Comparison of ENCODE assay signal across 12 cellular contexts in the genomic region with DNA sequence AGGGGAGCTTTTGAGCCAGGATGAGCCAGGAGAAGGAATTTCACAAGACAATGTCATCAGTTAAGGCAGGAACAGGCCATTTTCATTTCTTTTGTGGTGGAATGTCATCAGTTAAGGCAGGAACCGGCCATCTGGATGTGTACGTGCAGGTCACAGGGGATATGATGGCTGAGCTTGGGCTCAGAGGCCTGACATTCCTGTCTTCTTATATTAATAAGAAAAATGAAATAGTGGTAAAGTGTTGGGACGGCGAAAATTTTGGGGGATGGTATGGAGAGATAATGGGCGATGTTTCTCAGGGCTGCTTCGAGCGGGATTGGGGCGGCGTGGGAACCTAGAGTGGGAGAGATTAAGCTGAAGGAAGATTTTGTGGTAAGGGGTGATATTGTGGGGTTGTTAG. TPM values are rescaled to one million over a fixed set of nuclear protein-coding genes. Genes with fewer than 3 reads are reported as not detected.
"Had no signal": no experiment of that assay in that cellular context is flagged by ENCODE, and none has a peak within 500 bp of the region (broad histone marks: within the 10 kb centered on the region; RNA-seq: fewer than 3 reads in every experiment).

No MANE protein-coding gene starts in this region.

RNA-seq across cellular contexts. Expression of gene GABRP, which starts 21.2 kb away (rescaled TPM):
- total RNA-seq: activated naive CD4-positive, alpha-beta T cell treated with anti-CD3 and anti-CD28 coated beads for 36 hours; activated naive CD4-positive, alpha-beta T cell treated with anti-CD3 and anti-CD28 coated beads, Interleukin-2, amount 50 U/mL, for 72 hours; activated naive CD8-positive, alpha-beta T cell treated with anti-CD3 and anti-CD28 coated beads for 36 hours; activated naive CD8-positive, alpha-beta T cell treated with anti-CD3 and anti-CD28 coated beads, Interleukin-2, amount 10 ng/mL, durations not matched to agents 7 days and 5 days; activated T-cell treated with anti-CD3 and anti-CD28 coated beads, Interleukin-2, amount 50 U/mL, for 4 hours; activated T-cell treated with anti-CD3 and anti-CD28 coated beads, Interleukin-2, amount 50 U/mL, for 72 hours; activated T-helper 1 cell treated with anti-CD3 and anti-CD28 coated beads, Interleukin-12 subunit alpha, Interleukin-12 subunit beta, Interleukin-2, Interleukin-4 antibody, amounts not matched to agents 30 ng/mL and 10 ng/mL and 1 ng/mL, durations not matched to agents 14 hours and 24 hours and 36 hours; activated T-helper 17 cell treated with anti-CD3 and anti-CD28 coated beads, Interleukin-2, amount 50 U/mL, for 72 hours; activated T-helper 2 cell treated with anti-CD3 and anti-CD28 coated beads, Interferon-gamma antibody, Interleukin-2, Interleukin-4, amounts not matched to agents 10 μg/mL and 5 μg/mL and 100 μg/mL, durations not matched to agents 14 hours and 24 hours and 36 hours; bronchial epithelial cell; cerebellum; chondrocyte had no signal
